Comparison of ENCODE assay signal across 16 cellular contexts in the genomic region with DNA sequence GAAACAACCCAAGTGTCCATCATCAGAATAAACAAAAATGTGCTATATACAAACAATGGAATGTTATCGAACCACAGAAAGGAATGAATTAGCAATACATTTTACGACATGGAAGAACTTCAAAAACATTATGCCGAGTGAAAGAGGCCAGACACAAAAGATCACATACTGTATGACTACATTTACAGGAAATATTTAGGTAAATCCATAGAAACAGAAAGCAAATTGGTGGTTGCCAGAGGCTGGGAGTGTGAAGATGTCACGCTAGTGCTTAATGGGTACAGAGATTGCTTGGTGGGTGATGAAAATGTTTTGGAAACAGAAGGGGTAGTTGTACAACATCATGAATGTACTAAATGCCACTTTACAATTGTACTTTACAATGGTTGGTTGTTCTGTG. TPM values are rescaled to one million over a fixed set of nuclear protein-coding genes. Genes with fewer than 3 reads are reported as not detected.
"Had no signal": no experiment of that assay in that cellular context is flagged by ENCODE, and none has a peak within 500 bp of the region (broad histone marks: within the 10 kb centered on the region; RNA-seq: fewer than 3 reads in every experiment).

No MANE protein-coding gene starts in this region.

RNA-seq across cellular contexts. Expression of a gene that starts 5.1 kb away (rescaled TPM):
- total RNA-seq: dermis microvascular lymphatic vessel endothelial cell, endodermal cell, frontal cortex, glomerular endothelial cell, liver, lung microvascular endothelial cell, osteocyte, pulmonary artery endothelial cell, sciatic nerve, skeletal muscle tissue, spleen, suprapubic skin, thyroid gland had no signal
- polyA plus RNA-seq: esophagus, heart left ventricle, liver, neural cell, spleen had no signal

RNA-seq across cellular contexts. Expression of a gene that starts 51.6 kb away (rescaled TPM):
- total RNA-seq: dermis microvascular lymphatic vessel endothelial cell, frontal cortex, glomerular endothelial cell, heart left ventricle, liver, lung microvascular endothelial cell, osteocyte, pulmonary artery endothelial cell, sciatic nerve, skeletal muscle tissue, spleen, suprapubic skin, thyroid gland had no signal
- polyA plus RNA-seq: esophagus, heart left ventricle, liver, neural cell, spleen had no signal
